Comparison of ENCODE assay signal across 12 cellular contexts in genomic region chr5:143205879-143206193, GRCh38.
DNase-seq lines count a peak whose midpoint lies in the region; ATAC-seq and TF ChIP-seq lines count a peak whose summit lies in the region.
"Had no signal": no experiment of that assay in that cellular context is flagged by ENCODE, and none has a peak within 500 bp of the region (broad histone marks: within the 10 kb centered on the region; RNA-seq: fewer than 3 reads in every experiment).

No MANE protein-coding gene starts in this region.

- H3K9ac ChIP-seq in SK-N-SH: no peak overlapping the region

- H3K27ac ChIP-seq in left ventricle myocardium inferior (replicated peaks) (peak overlapping the region; percentile 60), brain microvascular endothelial cell (peak overlapping the region; percentile 17), SK-N-SH (ENCODE audit: low read depth in 2 of 2, low read length in 1 of 2) (peak overlapping the region in 1 of 2 experiments; percentile 72; a peak in 3 of 4 replicates)
- H3K27ac ChIP-seq: upper lobe of right lung had no signal

- WGBS in SK-N-SH (ENCODE audit: low lambda C conversion rate): 86% methylated on average over 3 of the region's 3 CpGs

- POLR2A ChIA-PET in SK-N-SH (lab: Yijun Ruan, JAX): no interaction called here

- in situ Hi-C loops in brain microvascular endothelial cell (cut with HindIII; ENCODE audit: low pct_ligation_motif_present, low sequenced_read_pairs) (no loop called here), GM13976 (cut with MboI; ENCODE audit: low sequenced_read_pairs, unreplicated experiment) (loop anchor here (25.0 kb wide), 2 partner anchors 606 to 756 kb away; partner anchors contain the start of gene HMHB1)

- ATAC-seq in left ventricle myocardium superior: no peak
- ATAC-seq in HG02623 (IDR thresholded peaks at IDR 0.05; ENCODE audit: unreplicated experiment): peak; percentile 16
- ATAC-seq: upper lobe of right lung had no signal

- H3K36me3 ChIP-seq in left ventricle myocardium inferior (no peaks in the 10 kb centered on the region), brain microvascular endothelial cell (replicated peaks) (no peaks in the 10 kb centered on the region), SK-N-SH (replicated peaks in 1 of 2; ENCODE audit: control insufficient read depth in 1 of 2, insufficient read depth in 2 of 2, low read length in 1 of 2) (no peaks in the 10 kb centered on the region)
- H3K36me3 ChIP-seq: upper lobe of right lung had no signal

- TF ChIP-seq RAD21 in SK-N-SH (IDR thresholded peaks at IDR 0.05; ENCODE audit: low read length): no peak

- H3K4me2 ChIP-seq in SK-N-SH: no peak overlapping the region

- peaks cover 57% of the 10 kb centered on the region for H3K4me1 ChIP-seq in left ventricle myocardium inferior
- H3K4me1 ChIP-seq in SK-N-SH (ENCODE audit: control insufficient read depth in 1 of 2, insufficient read depth in 2 of 2, low read depth in 1 of 2, low read length in 1 of 2): peaks cover 0 to 18% of the 10 kb centered on the region in 2 experiments
- H3K4me1 ChIP-seq: upper lobe of right lung had no signal

- H3K27me3 ChIP-seq in left ventricle myocardium inferior (ENCODE audit: low read depth): no peaks in the 10 kb centered on the region
- no peaks in the 10 kb centered on the region for H3K27me3 ChIP-seq in brain microvascular endothelial cell (replicated peaks)
- no peaks in the 10 kb centered on the region for H3K27me3 ChIP-seq in SK-N-SH (ENCODE audit: insufficient read depth)
- H3K27me3 ChIP-seq: upper lobe of right lung had no signal

- H3K4me3 ChIP-seq in left ventricle myocardium inferior: no peak overlapping the region
- no peak overlapping the region for H3K4me3 ChIP-seq in brain microvascular endothelial cell (ENCODE audit: low read depth, low read length)
- H3K4me3 ChIP-seq in SK-N-SH (ENCODE audit: low read depth in 2 of 2, low read length in 1 of 2): no peak overlapping the region
- H3K4me3 ChIP-seq: upper lobe of right lung had no signal

- TF ChIP-seq CTCF in left ventricle myocardium inferior (IDR thresholded peaks at IDR 0.05; ENCODE audit: borderline replicate concordance) (no peak), brain microvascular endothelial cell (IDR thresholded peaks at IDR 0.05; ENCODE audit: low read depth, low read length, missing control alignments) (no peak), SK-N-SH (IDR thresholded peaks at IDR 0.05) (no peak), GM13976 (IDR thresholded peaks at IDR 0.05; ENCODE audit: borderline replicate concordance, control extremely low read depth, extremely low read depth, insufficient read depth, missing control alignments) (no peak)

- intact Hi-C loops in left ventricle myocardium inferior (cut with micrococcal nuclease): no loop called here
- intact Hi-C loops in left ventricle myocardium superior (cut with micrococcal nuclease): loop anchor here (10.0 kb wide), 1 partner anchor 189 kb away; no protein-coding TSS in a partner anchor

- no peak overlapping the region for H2AFZ ChIP-seq in SK-N-SH (ENCODE audit: low read depth)

- peaks cover 16% of the 10 kb centered on the region for H3F3A ChIP-seq in SK-N-SH (replicated peaks; ENCODE audit: insufficient read depth)

- no peaks in the 10 kb centered on the region for H4K20me1 ChIP-seq in SK-N-SH (ENCODE audit: insufficient read depth)

- CTCF ChIA-PET in SK-N-SH (lab: Yijun Ruan, JAX): no interaction called here

- no peak for TF ChIP-seq EP300 in SK-N-SH (IDR thresholded peaks at IDR 0.05; ENCODE audit: borderline replicate concordance in 1 of 2, low read depth in 1 of 2, low read length in 1 of 2)

- DNase-seq in left ventricle myocardium inferior: no peak
- no peak for DNase-seq in left ventricle myocardium superior
- DNase-seq in brain microvascular endothelial cell: no peak
- DNase-seq in SK-N-SH: no peak
- DNase-seq in cortex of kidney (lab: John Stamatoyannopoulos, UW): no peak
- DNase-seq in activated CD4-positive, CD25-positive, alpha-beta regulatory T cell treated with anti-CD3 and anti-CD28 coated beads, Interleukin-2, amount 50 U/mL, for 72 hours: no peak
- no peak for DNase-seq in GM13976 (ENCODE audit: low spot score)
- DNase-seq: activated CD8-positive, alpha-beta memory T cell treated with anti-CD3 and anti-CD28 coated beads for 24 hours; DMS79 treated with DMSO at 0.1 percent for 48 hours; foreskin melanocyte; upper lobe of right lung had no signal

- H3K9me3 ChIP-seq in left ventricle myocardium inferior (replicated peaks): peaks cover 7% of the 10 kb centered on the region
- H3K9me3 ChIP-seq in SK-N-SH: no peaks in the 10 kb centered on the region; the same call in 1 of the 2 replicates
- H3K9me3 ChIP-seq: upper lobe of right lung had no signal

- H3K9me2 ChIP-seq in SK-N-SH: no peaks in the 10 kb centered on the region

- no peaks in the 10 kb centered on the region for H3K79me2 ChIP-seq in SK-N-SH (ENCODE audit: insufficient read depth)

TF ChIP-seq in SK-N-SH, 30 proteins besides CTCF, POLR2A, EP300 and RAD21 (continues in another document):
- no peak for TF ChIP-seq TCF12 (IDR thresholded peaks at IDR 0.05)
- no peak for TF ChIP-seq SIN3A (IDR thresholded peaks at IDR 0.05; ENCODE audit: borderline replicate concordance, low read depth, low read length)
- TF ChIP-seq GATA2 (CRISPR knock-in tag; IDR thresholded peaks at IDR 0.05): no peak
- TF ChIP-seq IRF3 (IDR thresholded peaks at IDR 0.05; ENCODE audit: low read depth, low read length): no peak
- no peak for TF ChIP-seq GABPA (IDR thresholded peaks at IDR 0.05; ENCODE audit: low read depth)
- no peak for TF ChIP-seq ZBTB33 (IDR thresholded peaks at IDR 0.05; ENCODE audit: borderline replicate concordance, low read depth)
- TF ChIP-seq MAX (IDR thresholded peaks at IDR 0.05; ENCODE audit: low read depth): no peak
- no peak for TF ChIP-seq REST (IDR thresholded peaks at IDR 0.05; ENCODE audit: low read depth, low read length)
- TF ChIP-seq MEF2A (IDR thresholded peaks at IDR 0.05; ENCODE audit: borderline replicate concordance, low read depth): no peak
- TF ChIP-seq FOXM1 (IDR thresholded peaks at IDR 0.05; ENCODE audit: low read depth): no peak
- no peak for TF ChIP-seq ELF1 (IDR thresholded peaks at IDR 0.05)
- TF ChIP-seq FOXJ3 (CRISPR knock-in tag; IDR thresholded peaks at IDR 0.05): no peak
- TF ChIP-seq NRF1 (IDR thresholded peaks at IDR 0.05; ENCODE audit: low read depth, low read length): no peak
